8 cellular contexts compared by ENCODE assay signal in genomic region chr13:41132512-41133152, GRCh38. TPM values are rescaled to one million over a fixed set of nuclear protein-coding genes. Genes with fewer than 3 reads are reported as not detected.
A peak's percentile ranks its signal among the peaks of the same experiment; 100 is the strongest.
DNase-seq lines count a peak whose midpoint lies in the region; ATAC-seq and TF ChIP-seq lines count a peak whose summit lies in the region.

Gene KBTBD6, minus strand, starts transcription at chr13:41132802. Its CDS starts 291 bp downstream, at chr13:41132511.

- H3K27me3 Mint-ChIP-seq in activated T-cell treated with anti-CD3 and anti-CD28 coated beads, Interleukin-2, amount 50 U/mL, for 4 hours (ENCODE audit: low read depth): no peaks in the 10 kb centered on the region

- TF ChIP-seq POLR2A in erythroblast (IDR thresholded peaks at IDR 0.05; ENCODE audit: low read length): peak; percentile 89

- BruUV-seq in PC-9 (replicated peaks; lab: Mats Ljungman, UMichigan): no TSS peak

- H3K36me3 ChIP-seq in PC-9 (ENCODE audit: low read depth): no peaks in the 10 kb centered on the region

- H3K4me3 Mint-ChIP-seq in activated T-cell treated with anti-CD3 and anti-CD28 coated beads, Interleukin-2, amount 50 U/mL, for 4 hours: peak within 1 kb of the TSS; percentile 88

- H3K36me3 Mint-ChIP-seq in activated T-cell treated with anti-CD3 and anti-CD28 coated beads, Interleukin-2, amount 50 U/mL, for 4 hours (ENCODE audit: insufficient read depth): peaks cover 7% of the 10 kb centered on the region

- in situ Hi-C loops in KBM-7 (cut with MboI; ENCODE audit: low pct_unique_long_range_greater_than_20kb, low sequenced_read_pairs): no loop called here

- H3F3A ChIP-seq in PC-9 (ENCODE audit: insufficient read depth, low read depth): no peaks in the 10 kb centered on the region

- no peaks in the 10 kb centered on the region for H3K9me2 ChIP-seq in PC-9 (ENCODE audit: insufficient read depth)

- no peaks in the 10 kb centered on the region for H3K9me3 ChIP-seq in PC-9 (ENCODE audit: insufficient read depth, low read depth)

- H3K27me3 ChIP-seq in PC-9 (ENCODE audit: insufficient read depth, low read depth): no peaks in the 10 kb centered on the region

- peak within 1 kb of the TSS; percentile 80 for H3K4me2 ChIP-seq in PC-9

- peaks cover 13% of the 10 kb centered on the region for H3K4me1 ChIP-seq in PC-9 (replicated peaks; ENCODE audit: insufficient read depth)

- H3K4me1 Mint-ChIP-seq in activated T-cell treated with anti-CD3 and anti-CD28 coated beads, Interleukin-2, amount 50 U/mL, for 4 hours (ENCODE audit: low read depth): peaks cover 52% of the 10 kb centered on the region

- H4K20me1 ChIP-seq in PC-9 (ENCODE audit: insufficient read depth): no peaks in the 10 kb centered on the region

- peaks cover 37% of the 10 kb centered on the region for H3K79me2 ChIP-seq in PC-9 (ENCODE audit: low read depth)

- peak within 1 kb of the TSS; percentile 83 for H2AFZ ChIP-seq in PC-9

- POLR2A ChIA-PET in PC-9 (lab: Charles Lee; ENCODE audit: unreplicated experiment): interaction anchor here (0.6 kb wide), 1 partner anchor 1336 kb away, joined by 5 read pairs; no protein-coding TSS in a partner anchor

- H3K4me3 ChIP-seq in PC-9: peak within 1 kb of the TSS; percentile 59

- peak within 1 kb of the TSS; percentile 73 for H3K27ac ChIP-seq in PC-9

- DNase-seq in DMS53 treated with DMSO at 0.1 percent for 48 hours (lab: John Stamatoyannopoulos, UW; ENCODE audit: unreplicated experiment) (peak; percentile 91), KBM-7 (peak; percentile 98), PC-9 (peak; percentile 91), erythroblast (lab: John Stamatoyannopoulos, UW) (peak; percentile 97 to 99), mucosa of gallbladder (ENCODE audit: low spot score) (peak; percentile 97)
- DNase-seq in activated T-cell treated with anti-CD3 and anti-CD28 coated beads, Interleukin-2, amount 50 U/mL, for 4 hours: peak; percentile 91
- DNase-seq in stimulated activated CD8-positive, alpha-beta memory T cell treated with anti-CD3 and anti-CD28 coated beads, Interleukin-4, amount 100 ng/mL, for 24 hours (ENCODE audit: low read depth): peak; percentile 92

- H3K9me3 Mint-ChIP-seq in activated T-cell treated with anti-CD3 and anti-CD28 coated beads, Interleukin-2, amount 50 U/mL, for 4 hours: no peaks in the 10 kb centered on the region

- intact Hi-C loops in PC-9 (cut with micrococcal nuclease; ENCODE audit: unreplicated experiment): loop anchor here (1.0 kb wide), 2 partner anchors 62 to 71 kb away; partner anchors contain the start of genes KBTBD7 and WBP4

- ATAC-seq in GM21723 (IDR thresholded peaks at IDR 0.05; ENCODE audit: unreplicated experiment): peak; percentile 97
- peak; percentile 98 to 99 for ATAC-seq in activated T-cell treated with anti-CD3 and anti-CD28 coated beads, Interleukin-2, amount 50 U/mL, for 4 hours

- TF ChIP-seq CTCF in PC-9 (conservative IDR thresholded peaks at IDR 0.05): no peak

- CTCF ChIA-PET in PC-9 (lab: Charles Lee): no interaction called here

RNA-seq across cellular contexts. Expression of gene KBTBD6, which starts in this region (rescaled TPM):
- 4.3 TPM in 2 replicates for total RNA-seq in PC-9 (2021)
- total RNA-seq in activated T-cell treated with anti-CD3 and anti-CD28 coated beads, Interleukin-2, amount 50 U/mL, for 4 hours: 1 to 10 TPM; 4.0 to 5.5 (median 4.6) TPM
- 6.8 TPM for total RNA-seq in mucosa of gallbladder

Comparison
In these comparisons a context has a peak if more than half of its experiments do, and no peak if none do; other contexts are left out.
1. Peak in every context shown above with its lines: DNase-seq, ATAC-seq, H3K4me3 ChIP-seq and H3K27ac ChIP-seq.